8 cellular contexts compared by ENCODE assay signal in the genomic region with DNA sequence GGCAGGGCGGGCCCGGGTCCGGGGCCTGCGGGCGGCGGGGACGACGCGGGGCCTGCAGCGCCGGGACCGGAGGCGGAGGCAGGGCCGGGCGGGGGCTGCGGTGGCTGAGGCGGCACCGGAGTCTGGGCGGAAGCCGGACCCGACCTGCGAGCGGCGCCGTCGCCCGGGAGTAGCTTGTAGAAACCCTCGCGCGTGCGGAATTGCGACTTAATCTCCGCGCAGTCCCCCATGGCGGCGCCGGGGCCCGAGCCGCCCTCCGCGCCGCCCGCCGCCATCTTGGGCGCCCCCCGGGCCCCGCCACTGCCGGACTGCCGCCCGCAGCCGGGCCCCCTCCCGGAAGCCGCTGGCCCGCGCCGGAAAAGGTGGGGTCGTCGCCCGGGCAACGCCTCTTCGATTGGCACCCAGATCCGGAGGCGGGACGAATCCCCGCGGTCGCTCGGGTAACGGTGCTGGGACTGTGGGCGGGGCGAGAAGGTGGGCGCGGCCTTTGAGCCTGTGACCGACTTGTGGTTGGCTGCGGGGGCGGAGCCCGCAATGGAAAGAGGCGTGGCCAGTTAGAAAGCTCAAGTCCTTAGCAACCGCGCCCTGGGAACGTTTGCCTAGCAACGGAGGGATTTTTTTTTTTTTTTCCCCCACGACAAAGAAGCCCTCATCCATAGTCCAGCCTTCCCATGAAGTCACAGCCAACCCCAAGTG. TPM values are rescaled to one million over a fixed set of nuclear protein-coding genes. Genes with fewer than 3 reads are reported as not detected.
DNase-seq lines count a peak whose midpoint lies in the region; ATAC-seq and TF ChIP-seq lines count a peak whose summit lies in the region.

A gene with protein sequence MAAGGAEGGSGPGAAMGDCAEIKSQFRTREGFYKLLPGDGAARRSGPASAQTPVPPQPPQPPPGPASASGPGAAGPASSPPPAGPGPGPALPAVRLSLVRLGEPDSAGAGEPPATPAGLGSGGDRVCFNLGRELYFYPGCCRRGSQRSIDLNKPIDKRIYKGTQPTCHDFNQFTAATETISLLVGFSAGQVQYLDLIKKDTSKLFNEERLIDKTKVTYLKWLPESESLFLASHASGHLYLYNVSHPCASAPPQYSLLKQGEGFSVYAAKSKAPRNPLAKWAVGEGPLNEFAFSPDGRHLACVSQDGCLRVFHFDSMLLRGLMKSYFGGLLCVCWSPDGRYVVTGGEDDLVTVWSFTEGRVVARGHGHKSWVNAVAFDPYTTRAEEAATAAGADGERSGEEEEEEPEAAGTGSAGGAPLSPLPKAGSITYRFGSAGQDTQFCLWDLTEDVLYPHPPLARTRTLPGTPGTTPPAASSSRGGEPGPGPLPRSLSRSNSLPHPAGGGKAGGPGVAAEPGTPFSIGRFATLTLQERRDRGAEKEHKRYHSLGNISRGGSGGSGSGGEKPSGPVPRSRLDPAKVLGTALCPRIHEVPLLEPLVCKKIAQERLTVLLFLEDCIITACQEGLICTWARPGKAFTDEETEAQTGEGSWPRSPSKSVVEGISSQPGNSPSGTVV (minus strand): TSS at position 364 of the 696 bp plus-strand sequence. CDS start 89 bp downstream, at position 275.

- H3K4me1 Mint-ChIP-seq in activated CD4-positive, alpha-beta memory T cell treated with anti-CD3 and anti-CD28 coated beads for 36 hours (ENCODE audit: low read depth): peaks cover 30% of the 10 kb centered on the region

- H3K4me3 ChIP-seq in duodenal mucosa (ENCODE audit: low read depth in 1 of 2, low read length in 2 of 2): peak within 1 kb of the TSS; percentile 70 to 77
- peak within 1 kb of the TSS; percentile 56 for H3K4me3 ChIP-seq in lower leg skin (ENCODE audit: low read depth, poor library complexity, severe bottlenecking)

- no peak for TF ChIP-seq POLR2A in lower leg skin (IDR thresholded peaks at IDR 0.05)

- TF ChIP-seq CTCF in lower leg skin (IDR thresholded peaks at IDR 0.05): no peak

- H3K4me1 ChIP-seq in duodenal mucosa (ENCODE audit: control insufficient read depth in 1 of 2, insufficient read depth in 2 of 2, low read length in 2 of 2): peaks cover 16 to 20% of the 10 kb centered on the region in 2 donors

- peaks cover 4 to 15% of the 10 kb centered on the region in 2 donors for H3K36me3 ChIP-seq in duodenal mucosa (ENCODE audit: control insufficient read depth in 1 of 2, insufficient read depth in 2 of 2, low read length in 2 of 2)

- peak within 1 kb of the TSS; percentile 44 to 74 for H3K9ac ChIP-seq in duodenal mucosa (ENCODE audit: low read depth in 1 of 2, low read length in 2 of 2)

- peak within 1 kb of the TSS; percentile 79 for H3K27ac Mint-ChIP-seq in activated CD4-positive, alpha-beta memory T cell treated with anti-CD3 and anti-CD28 coated beads for 36 hours

- ATAC-seq in GM19372 (IDR thresholded peaks at IDR 0.05; ENCODE audit: low read depth, unreplicated experiment) (peak; percentile 94), HG03558 (IDR thresholded peaks at IDR 0.05; ENCODE audit: extremely low read depth, unreplicated experiment) (peak; percentile 56)

- 0 to 1% methylated on average over 19 to 42 of the region's 83 CpGs for WGBS in lower leg skin, 2 donors

- intact Hi-C loops in activated CD4-positive, alpha-beta memory T cell treated with anti-CD3 and anti-CD28 coated beads for 36 hours (cut with micrococcal nuclease): loop anchor here (1.0 to 2.0 kb wide), 3 partner anchors 13 to 75 kb away; a partner anchor contains a TSS
- intact Hi-C loops in lower leg skin (cut with DNase I; ENCODE audit: low total_unique reads): no loop called here

- no peaks in the 10 kb centered on the region for H3K27me3 ChIP-seq in duodenal mucosa (ENCODE audit: control insufficient read depth in 1 of 2, insufficient read depth in 2 of 2, low read length in 2 of 2)

- H3K9me3 Mint-ChIP-seq in activated CD4-positive, alpha-beta memory T cell treated with anti-CD3 and anti-CD28 coated beads for 36 hours: no peaks in the 10 kb centered on the region

- H3K27ac ChIP-seq in duodenal mucosa (ENCODE audit: low read depth, low read length): no peak within 1 kb of the TSS

- H3K9me3 ChIP-seq in duodenal mucosa (ENCODE audit: control insufficient read depth in 1 of 2, low read length in 2 of 2): no peaks in the 10 kb centered on the region

- H3K36me3 Mint-ChIP-seq in activated CD4-positive, alpha-beta memory T cell treated with anti-CD3 and anti-CD28 coated beads for 36 hours: peaks cover 32% of the 10 kb centered on the region

- peaks cover 18% of the 10 kb centered on the region for H3K27me3 Mint-ChIP-seq in activated CD4-positive, alpha-beta memory T cell treated with anti-CD3 and anti-CD28 coated beads for 36 hours

- H3K4me3 Mint-ChIP-seq in activated CD4-positive, alpha-beta memory T cell treated with anti-CD3 and anti-CD28 coated beads for 36 hours: peak within 1 kb of the TSS; percentile 94

- DNase-seq in C1 segment of cervical spinal cord (lab: John Stamatoyannopoulos, UW): peak; percentile 71 to 98 (median 95)
- DNase-seq in NCI-H774 (lab: John Stamatoyannopoulos, UW): peak; percentile 96
- peak; percentile 100 for DNase-seq in activated CD4-positive, alpha-beta memory T cell treated with anti-CD3 and anti-CD28 coated beads for 36 hours
- peak; percentile 99 to 100 for DNase-seq in lower leg skin (ENCODE audit: low spot score in 2 of 2)
- peak; percentile 100 for DNase-seq in stimulated activated CD4-positive, alpha-beta T cell treated with anti-CD3 and anti-CD28 coated beads, Interleukin-4, amount 100 ng/mL, for 48 hours (ENCODE audit: low read depth in 2 of 2)

- CTCF ChIA-PET in activated CD4-positive, alpha-beta memory T cell treated with anti-CD3 and anti-CD28 coated beads for 36 hours (lab: Charles Lee): interaction anchor here (0.5 to 2.4 kb wide), 4 partner anchors 23 to 1691 kb away, joined by 3 to 16 read pairs (median 4); a partner anchor contains a TSS

- POLR2A ChIA-PET in activated CD4-positive, alpha-beta memory T cell treated with anti-CD3 and anti-CD28 coated beads for 36 hours (lab: Charles Lee): interaction anchor here (0.7 to 1.4 kb wide), 4 partner anchors 13 to 71 kb away, joined by 3 read pairs; a partner anchor contains a TSS

RNA-seq across cellular contexts. Expression of the gene that starts here (rescaled TPM):
- total RNA-seq in activated CD4-positive, alpha-beta memory T cell treated with anti-CD3 and anti-CD28 coated beads for 36 hours: 10 to 100 TPM; 43.1 to 45.8 TPM
- 10 to 100 TPM; 20.0 to 31.0 (median 28.0) TPM for total RNA-seq in lower leg skin
